15 cellular contexts compared by ENCODE assay signal in genomic region chr2:178800510-178800909, GRCh38. TPM values are rescaled to one million over a fixed set of nuclear protein-coding genes. Genes with fewer than 3 reads are reported as not detected.
DNase-seq lines count a peak whose midpoint lies in the region; ATAC-seq and TF ChIP-seq lines count a peak whose summit lies in the region.
"Had no signal": no experiment of that assay in that cellular context is flagged by ENCODE, and none has a peak within 500 bp of the region (broad histone marks: within the 10 kb centered on the region; RNA-seq: fewer than 3 reads in every experiment).

No MANE protein-coding gene starts in this region.

- peaks cover 92% of the 10 kb centered on the region for H3K36me3 ChIP-seq in cardiac muscle cell
- H3K36me3 ChIP-seq in left ventricle myocardium inferior = peaks cover 65% of the 10 kb centered on the region
- H3K36me3 ChIP-seq: BE2C, HAP-1 had no signal

- peak overlapping the region; percentile 2 for H3K4me3 ChIP-seq in cardiac muscle cell
- peak overlapping the region; percentile 68 for H3K4me3 ChIP-seq in left ventricle myocardium inferior
- H3K4me3 ChIP-seq: A549, HAP-1 had no signal

- no peak overlapping the region for H3K4me3 Mint-ChIP-seq in progenitor cell of endocrine pancreas (ENCODE audit: low read depth)
- no peak overlapping the region for H3K4me3 Mint-ChIP-seq in WTC11
- H3K4me3 Mint-ChIP-seq: CD4-positive, alpha-beta memory T cell had no signal

- H3K27me3 ChIP-seq in cardiac muscle cell (no peaks in the 10 kb centered on the region), left ventricle myocardium inferior (ENCODE audit: low read depth) (no peaks in the 10 kb centered on the region)
- H3K27me3 ChIP-seq: BE2C had no signal

- CTCF ChIA-PET in WTC11 (lab: Charles Lee) = interaction anchor here (0.7 to 1.1 kb wide), 3 partner anchors 11 to 544 kb away, joined by 3 read pairs; no protein-coding TSS in a partner anchor

- DNase-seq in cardiac muscle cell (ENCODE audit: low read depth in 1 of 2, low spot score in 1 of 2) (no peak), left ventricle myocardium inferior (no peak), progenitor cell of endocrine pancreas (ENCODE audit: low spot score, unreplicated experiment) (no peak), DMS79 (lab: John Stamatoyannopoulos, UW) (no peak), WTC11 (ENCODE audit: low spot score) (no peak)
- DNase-seq: BE2C; CD4-positive, alpha-beta memory T cell; DMS153; DND-41; GDM1 had no signal

- H3K9me3 ChIP-seq in cardiac muscle cell (ENCODE audit: low read depth) (no peaks in the 10 kb centered on the region), left ventricle myocardium inferior (replicated peaks) (no peaks in the 10 kb centered on the region)
- H3K9me3 ChIP-seq: BE2C, HAP-1 had no signal

- H3K27ac ChIP-seq in cardiac muscle cell (peak overlapping the region; percentile 70), left ventricle myocardium inferior (replicated peaks) (peak overlapping the region; percentile 83)
- H3K27ac ChIP-seq: A549, C4-2B had no signal

- no peak for ATAC-seq in WTC11
- no peak for ATAC-seq in HG03135 (IDR thresholded peaks at IDR 0.05; ENCODE audit: unreplicated experiment)
- ATAC-seq: A549, HepG2 had no signal

- H3K27me3 Mint-ChIP-seq in progenitor cell of endocrine pancreas = no peaks in the 10 kb centered on the region
- H3K27me3 Mint-ChIP-seq in WTC11 (ENCODE audit: low read depth) = no peaks in the 10 kb centered on the region
- H3K27me3 Mint-ChIP-seq: CD4-positive, alpha-beta memory T cell had no signal

- H3K4me1 ChIP-seq in cardiac muscle cell (ENCODE audit: low read depth) (peaks cover 47% of the 10 kb centered on the region), left ventricle myocardium inferior (peaks cover 32% of the 10 kb centered on the region)
- H3K4me1 ChIP-seq: A549, BE2C had no signal

- TF ChIP-seq CTCF in cardiac muscle cell (IDR thresholded peaks at IDR 0.05; ENCODE audit: low read depth, low read length) = no peak
- TF ChIP-seq CTCF in left ventricle myocardium inferior (IDR thresholded peaks at IDR 0.05; ENCODE audit: borderline replicate concordance) = no peak
- no peak for TF ChIP-seq CTCF in progenitor cell of endocrine pancreas (IDR thresholded peaks at IDR 0.05; ENCODE audit: unreplicated experiment)
- no peak for TF ChIP-seq CTCF in WTC11 (IDR thresholded peaks at IDR 0.05)

- H3K9me3 Mint-ChIP-seq in progenitor cell of endocrine pancreas (ENCODE audit: low read depth) (peaks cover 4% of the 10 kb centered on the region), WTC11 (no peaks in the 10 kb centered on the region)

- H3K4me1 Mint-ChIP-seq in progenitor cell of endocrine pancreas (ENCODE audit: low read depth) (no peaks in the 10 kb centered on the region), WTC11 (peaks cover 5% of the 10 kb centered on the region)

- H3K36me3 Mint-ChIP-seq in progenitor cell of endocrine pancreas (ENCODE audit: insufficient read depth) (peaks cover 11% of the 10 kb centered on the region), WTC11 (0 out of 2 replicates have a peak, but pooled peaks cover 5% of the 10 kb centered on the region)

- POLR2A ChIA-PET in WTC11 (lab: Charles Lee) = no interaction called here

- intact Hi-C loops in left ventricle myocardium inferior (cut with micrococcal nuclease) = no loop called here

- H3K27ac Mint-ChIP-seq in progenitor cell of endocrine pancreas = peak overlapping the region; percentile 50
- no peak overlapping the region for H3K27ac Mint-ChIP-seq in WTC11
- H3K27ac Mint-ChIP-seq: CD4-positive, alpha-beta memory T cell had no signal

TF ChIP-seq in WTC11, 78 proteins besides CTCF, POLR2A, EP300 and RAD21:
- TF ChIP-seq KAT7 (CRISPR knock-in tag; IDR thresholded peaks at IDR 0.05; ENCODE audit: borderline replicate concordance) = no peak
- no peak for TF ChIP-seq FOXP1 (CRISPR knock-in tag; IDR thresholded peaks at IDR 0.05; ENCODE audit: borderline replicate concordance)
- no peak for TF ChIP-seq NFYB (CRISPR knock-in tag; conservative IDR thresholded peaks at IDR 0.05; ENCODE audit: low read depth)
- TF ChIP-seq SOX15 (CRISPR knock-in tag; IDR thresholded peaks at IDR 0.05) = no peak
- no peak for TF ChIP-seq GABPB1 (CRISPR knock-in tag; IDR thresholded peaks at IDR 0.05)
- TF ChIP-seq SP1 (CRISPR knock-in tag; conservative IDR thresholded peaks at IDR 0.05) = no peak
- no peak for TF ChIP-seq MAX (CRISPR knock-in tag; IDR thresholded peaks at IDR 0.05)
- no peak for TF ChIP-seq JUN (CRISPR knock-in tag; IDR thresholded peaks at IDR 0.05)
- no peak for TF ChIP-seq ARID4B (CRISPR knock-in tag; IDR thresholded peaks at IDR 0.05; ENCODE audit: borderline replicate concordance)
- TF ChIP-seq FOXP4 (CRISPR knock-in tag; IDR thresholded peaks at IDR 0.05) = no peak
- no peak for TF ChIP-seq ZNF425 (CRISPR knock-in tag; conservative IDR thresholded peaks at IDR 0.05)
- no peak for TF ChIP-seq ATF1 (CRISPR knock-in tag; IDR thresholded peaks at IDR 0.05)

RNA-seq across cellular contexts. Expression of gene TTN, which starts 6.7 kb away (rescaled TPM):
- total RNA-seq in cardiac muscle cell (473 and 1,214 TPM in 2 replicates), left ventricle myocardium inferior (2,803 TPM), progenitor cell of endocrine pancreas (12.2 and 17.3 TPM in 2 replicates), WTC11 (2021) (4.5 to 6.3 TPM (median 4.7 TPM) in 3 replicates)
- 1,208 and 1,558 TPM in 2 replicates for polyA plus RNA-seq in cardiac muscle cell

Comparison
In these comparisons a context has a peak if more than half of its experiments do, and no peak if none do; other contexts are left out.
1. RNA of gene TTN, which starts 6.7 kb away (total RNA-seq): 2,803 TPM in left ventricle myocardium inferior (single experiment) and 473 to 1,214 TPM in cardiac muscle cell; 12.2 to 17.3 TPM in progenitor cell of endocrine pancreas and 4.5 to 6.3 TPM in WTC11; every median in the first group is over 10 times any median in the second.